Comparison of ENCODE assay signal across 12 cellular contexts in the genomic region with DNA sequence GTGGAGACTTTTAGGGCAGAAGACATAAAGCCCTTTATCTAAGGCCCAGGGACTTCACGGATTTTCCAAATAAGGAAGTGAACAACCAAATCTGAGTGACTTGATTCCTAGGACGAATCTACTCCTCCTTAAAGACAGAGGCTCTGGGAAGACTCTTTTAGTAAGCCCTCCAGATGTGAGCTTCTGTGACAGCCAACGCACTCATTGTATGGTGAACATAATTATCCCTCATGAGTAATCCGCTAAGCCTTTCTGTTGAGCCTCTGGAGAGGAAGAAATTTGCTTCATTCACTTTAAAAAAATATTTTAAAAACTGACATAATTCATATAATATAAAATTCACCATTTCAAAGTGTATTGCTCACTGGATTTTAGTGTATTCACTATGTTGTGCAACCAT. TPM values are rescaled to one million over a fixed set of nuclear protein-coding genes. Genes with fewer than 3 reads are reported as not detected.
DNase-seq lines count a peak whose midpoint lies in the region; ATAC-seq and TF ChIP-seq lines count a peak whose summit lies in the region.
"Had no signal": no experiment of that assay in that cellular context is flagged by ENCODE, and none has a peak within 500 bp of the region (broad histone marks: within the 10 kb centered on the region; RNA-seq: fewer than 3 reads in every experiment).

No MANE protein-coding gene starts in this region.

- TF ChIP-seq CTCF in RWPE2 (IDR thresholded peaks at IDR 0.05; ENCODE audit: poor library complexity, severe bottlenecking), result no peak
- TF ChIP-seq CTCF in fibroblast of villous mesenchyme (IDR thresholded peaks at IDR 0.05; ENCODE audit: insufficient read depth, low read depth, low read length), result no peak
- TF ChIP-seq CTCF in WTC11 (IDR thresholded peaks at IDR 0.05), result no peak

- no peaks in the 10 kb centered on the region for H3K27me3 ChIP-seq in RWPE2 (ENCODE audit: insufficient read depth, poor library complexity, severe bottlenecking)
- H3K27me3 ChIP-seq in skeletal muscle satellite cell (ENCODE audit: control insufficient read depth, insufficient read depth, low read length), result no peaks in the 10 kb centered on the region

- peaks cover 38% of the 10 kb centered on the region for H3K36me3 ChIP-seq in RWPE2 (ENCODE audit: low read depth)
- peaks cover 26% of the 10 kb centered on the region for H3K36me3 ChIP-seq in skeletal muscle satellite cell (ENCODE audit: insufficient read depth, low read length)

- no peaks in the 10 kb centered on the region for H3K9me3 Mint-ChIP-seq in WTC11

- H3K4me1 ChIP-seq in RWPE2 (ENCODE audit: insufficient read depth, poor library complexity, severe bottlenecking), result peaks cover 33% of the 10 kb centered on the region
- H3K4me1 ChIP-seq in skeletal muscle satellite cell (ENCODE audit: control insufficient read depth, insufficient read depth, low read length), result peaks cover 34% of the 10 kb centered on the region

- peaks cover 6% of the 10 kb centered on the region for H3K36me3 Mint-ChIP-seq in WTC11

- ATAC-seq in RWPE2 (ENCODE audit: low read depth), result peak; percentile 82
- no peak for ATAC-seq in WTC11
- ATAC-seq in GM19455 (IDR thresholded peaks at IDR 0.05; ENCODE audit: unreplicated experiment), result no peak

- peak overlapping the region; percentile 99 for H3K27ac ChIP-seq in RWPE2 (ENCODE audit: poor library complexity, severe bottlenecking)
- H3K27ac ChIP-seq: HL-60 had no signal

- POLR2A ChIA-PET in WTC11 (lab: Charles Lee), result no interaction called here

- peaks cover 17% of the 10 kb centered on the region for H3K4me1 Mint-ChIP-seq in WTC11

- CTCF ChIA-PET in WTC11 (lab: Charles Lee), result interaction anchor here (1.1 to 1.6 kb wide), 2 partner anchors 23 to 166 kb away, joined by 4 to 9 read pairs; a partner anchor contains a TSS

- H3K9ac ChIP-seq in skeletal muscle satellite cell (ENCODE audit: low read depth, low read length), result peak overlapping the region; percentile 77

- DNase-seq in ELR (ENCODE audit: low read depth) (peak; percentile 87), RWPE2 (ENCODE audit: low spot score) (no peak), fibroblast of villous mesenchyme (ENCODE audit: low read depth) (peak; percentile 72), WTC11 (ENCODE audit: low spot score) (no peak), NCI-H1105 (lab: John Stamatoyannopoulos, UW) (no peak)
- no peak for DNase-seq in activated naive CD4-positive, alpha-beta T cell treated with anti-CD3 and anti-CD28 coated beads, Interleukin-2, amount 50 U/mL, for 16 hours
- DNase-seq: Caco-2; NCI-H1436; stimulated activated CD4-positive, alpha-beta T cell treated with anti-CD3 and anti-CD28 coated beads, Interleukin-4, amount 100 ng/mL, for 24 hours had no signal

- H3K4me3 ChIP-seq in RWPE2 (ENCODE audit: severe bottlenecking) (no peak overlapping the region), fibroblast of villous mesenchyme (ENCODE audit: low read depth, low read length) (no peak overlapping the region), skeletal muscle satellite cell (ENCODE audit: low read length) (peak overlapping the region; percentile 24)

- H3K9me3 ChIP-seq in RWPE2 (ENCODE audit: severe bottlenecking) (no peaks in the 10 kb centered on the region), skeletal muscle satellite cell (replicated peaks; ENCODE audit: low read length) (no peaks in the 10 kb centered on the region)
- H3K9me3 ChIP-seq: Caco-2 had no signal

- H3K4me2 ChIP-seq in skeletal muscle satellite cell (ENCODE audit: low read length), result peak overlapping the region; percentile 64

- H3K27ac Mint-ChIP-seq in WTC11, result no peak overlapping the region

- no peaks in the 10 kb centered on the region for H3K27me3 Mint-ChIP-seq in WTC11 (ENCODE audit: low read depth)

- H3K4me3 Mint-ChIP-seq in WTC11, result no peak overlapping the region

TF ChIP-seq in WTC11, 78 proteins besides CTCF, POLR2A, EP300 and RAD21:
- TF ChIP-seq EMX1 (CRISPR knock-in tag; IDR thresholded peaks at IDR 0.05) (no peak), CREB1 (CRISPR knock-in tag; IDR thresholded peaks at IDR 0.05) (no peak), TCF7 (CRISPR knock-in tag; IDR thresholded peaks at IDR 0.05; ENCODE audit: low read depth) (no peak), TEAD1 (CRISPR knock-in tag; IDR thresholded peaks at IDR 0.05) (no peak), ATF1 (CRISPR knock-in tag; IDR thresholded peaks at IDR 0.05) (no peak), RORB (CRISPR knock-in tag; IDR thresholded peaks at IDR 0.05) (no peak), ZNF671 (CRISPR knock-in tag; IDR thresholded peaks at IDR 0.05) (no peak), CBFB (CRISPR knock-in tag; IDR thresholded peaks at IDR 0.05; ENCODE audit: low read depth) (no peak), MYBL2 (CRISPR knock-in tag; IDR thresholded peaks at IDR 0.05) (no peak), GABPB1 (CRISPR knock-in tag; IDR thresholded peaks at IDR 0.05) (no peak)
- TF ChIP-seq, protein P1, sequence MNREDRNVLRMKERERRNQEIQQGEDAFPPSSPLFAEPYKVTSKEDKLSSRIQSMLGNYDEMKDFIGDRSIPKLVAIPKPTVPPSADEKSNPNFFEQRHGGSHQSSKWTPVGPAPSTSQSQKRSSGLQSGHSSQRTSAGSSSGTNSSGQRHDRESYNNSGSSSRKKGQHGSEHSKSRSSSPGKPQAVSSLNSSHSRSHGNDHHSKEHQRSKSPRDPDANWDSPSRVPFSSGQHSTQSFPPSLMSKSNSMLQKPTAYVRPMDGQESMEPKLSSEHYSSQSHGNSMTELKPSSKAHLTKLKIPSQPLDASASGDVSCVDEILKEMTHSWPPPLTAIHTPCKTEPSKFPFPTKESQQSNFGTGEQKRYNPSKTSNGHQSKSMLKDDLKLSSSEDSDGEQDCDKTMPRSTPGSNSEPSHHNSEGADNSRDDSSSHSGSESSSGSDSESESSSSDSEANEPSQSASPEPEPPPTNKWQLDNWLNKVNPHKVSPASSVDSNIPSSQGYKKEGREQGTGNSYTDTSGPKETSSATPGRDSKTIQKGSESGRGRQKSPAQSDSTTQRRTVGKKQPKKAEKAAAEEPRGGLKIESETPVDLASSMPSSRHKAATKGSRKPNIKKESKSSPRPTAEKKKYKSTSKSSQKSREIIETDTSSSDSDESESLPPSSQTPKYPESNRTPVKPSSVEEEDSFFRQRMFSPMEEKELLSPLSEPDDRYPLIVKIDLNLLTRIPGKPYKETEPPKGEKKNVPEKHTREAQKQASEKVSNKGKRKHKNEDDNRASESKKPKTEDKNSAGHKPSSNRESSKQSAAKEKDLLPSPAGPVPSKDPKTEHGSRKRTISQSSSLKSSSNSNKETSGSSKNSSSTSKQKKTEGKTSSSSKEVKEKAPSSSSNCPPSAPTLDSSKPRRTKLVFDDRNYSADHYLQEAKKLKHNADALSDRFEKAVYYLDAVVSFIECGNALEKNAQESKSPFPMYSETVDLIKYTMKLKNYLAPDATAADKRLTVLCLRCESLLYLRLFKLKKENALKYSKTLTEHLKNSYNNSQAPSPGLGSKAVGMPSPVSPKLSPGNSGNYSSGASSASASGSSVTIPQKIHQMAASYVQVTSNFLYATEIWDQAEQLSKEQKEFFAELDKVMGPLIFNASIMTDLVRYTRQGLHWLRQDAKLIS (CRISPR knock-in tag; IDR thresholded peaks at IDR 0.05; ENCODE audit: borderline replicate concordance), result no peak
- TF ChIP-seq, protein P2, sequence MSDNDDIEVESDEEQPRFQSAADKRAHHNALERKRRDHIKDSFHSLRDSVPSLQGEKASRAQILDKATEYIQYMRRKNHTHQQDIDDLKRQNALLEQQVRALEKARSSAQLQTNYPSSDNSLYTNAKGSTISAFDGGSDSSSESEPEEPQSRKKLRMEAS (CRISPR knock-in tag; IDR thresholded peaks at IDR 0.05), result no peak
- TF ChIP-seq, protein P3, sequence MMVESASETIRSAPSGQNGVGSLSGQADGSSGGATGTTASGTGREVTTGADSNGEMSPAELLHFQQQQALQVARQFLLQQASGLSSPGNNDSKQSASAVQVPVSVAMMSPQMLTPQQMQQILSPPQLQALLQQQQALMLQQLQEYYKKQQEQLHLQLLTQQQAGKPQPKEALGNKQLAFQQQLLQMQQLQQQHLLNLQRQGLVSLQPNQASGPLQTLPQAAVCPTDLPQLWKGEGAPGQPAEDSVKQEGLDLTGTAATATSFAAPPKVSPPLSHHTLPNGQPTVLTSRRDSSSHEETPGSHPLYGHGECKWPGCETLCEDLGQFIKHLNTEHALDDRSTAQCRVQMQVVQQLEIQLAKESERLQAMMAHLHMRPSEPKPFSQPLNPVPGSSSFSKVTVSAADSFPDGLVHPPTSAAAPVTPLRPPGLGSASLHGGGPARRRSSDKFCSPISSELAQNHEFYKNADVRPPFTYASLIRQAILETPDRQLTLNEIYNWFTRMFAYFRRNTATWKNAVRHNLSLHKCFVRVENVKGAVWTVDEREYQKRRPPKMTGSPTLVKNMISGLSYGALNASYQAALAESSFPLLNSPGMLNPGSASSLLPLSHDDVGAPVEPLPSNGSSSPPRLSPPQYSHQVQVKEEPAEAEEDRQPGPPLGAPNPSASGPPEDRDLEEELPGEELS (CRISPR knock-in tag; IDR thresholded peaks at IDR 0.05), result no peak
- TF ChIP-seq, protein P4, sequence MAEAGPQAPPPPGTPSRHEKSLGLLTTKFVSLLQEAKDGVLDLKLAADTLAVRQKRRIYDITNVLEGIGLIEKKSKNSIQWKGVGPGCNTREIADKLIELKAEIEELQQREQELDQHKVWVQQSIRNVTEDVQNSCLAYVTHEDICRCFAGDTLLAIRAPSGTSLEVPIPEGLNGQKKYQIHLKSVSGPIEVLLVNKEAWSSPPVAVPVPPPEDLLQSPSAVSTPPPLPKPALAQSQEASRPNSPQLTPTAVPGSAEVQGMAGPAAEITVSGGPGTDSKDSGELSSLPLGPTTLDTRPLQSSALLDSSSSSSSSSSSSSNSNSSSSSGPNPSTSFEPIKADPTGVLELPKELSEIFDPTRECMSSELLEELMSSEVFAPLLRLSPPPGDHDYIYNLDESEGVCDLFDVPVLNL (CRISPR knock-in tag; IDR thresholded peaks at IDR 0.05; ENCODE audit: borderline replicate concordance, low read depth), result no peak
- TF ChIP-seq, protein P5, sequence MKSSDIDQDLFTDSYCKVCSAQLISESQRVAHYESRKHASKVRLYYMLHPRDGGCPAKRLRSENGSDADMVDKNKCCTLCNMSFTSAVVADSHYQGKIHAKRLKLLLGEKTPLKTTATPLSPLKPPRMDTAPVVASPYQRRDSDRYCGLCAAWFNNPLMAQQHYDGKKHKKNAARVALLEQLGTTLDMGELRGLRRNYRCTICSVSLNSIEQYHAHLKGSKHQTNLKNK (CRISPR knock-in tag; IDR thresholded peaks at IDR 0.05), result no peak

RNA-seq across cellular contexts. Expression of a gene that starts 33.5 kb away (rescaled TPM):
- 21.9 and 28.1 TPM in 2 replicates for total RNA-seq in fibroblast of villous mesenchyme
- 14.4 and 17.3 TPM in 2 replicates for total RNA-seq in skeletal muscle satellite cell (2012; rRNA removed)
- 14.0 to 16.9 TPM (median 16.4 TPM) in 3 replicates for total RNA-seq in WTC11 (2021)

Comparison
In these comparisons a context has a peak if more than half of its experiments do, and no peak if none do; other contexts are left out.
1. DNase-seq: peak in ELR (single experiment) and fibroblast of villous mesenchyme (single experiment); none in RWPE2 (single experiment), WTC11 (single experiment), NCI-H1105 (single experiment) and activated naive CD4-positive, alpha-beta T cell treated with anti-CD3 and anti-CD28 coated beads, Interleukin-2, amount 50 U/mL, for 16 hours (single experiment).